ENCODE assay signal across 11 cellular contexts in the genomic region with DNA sequence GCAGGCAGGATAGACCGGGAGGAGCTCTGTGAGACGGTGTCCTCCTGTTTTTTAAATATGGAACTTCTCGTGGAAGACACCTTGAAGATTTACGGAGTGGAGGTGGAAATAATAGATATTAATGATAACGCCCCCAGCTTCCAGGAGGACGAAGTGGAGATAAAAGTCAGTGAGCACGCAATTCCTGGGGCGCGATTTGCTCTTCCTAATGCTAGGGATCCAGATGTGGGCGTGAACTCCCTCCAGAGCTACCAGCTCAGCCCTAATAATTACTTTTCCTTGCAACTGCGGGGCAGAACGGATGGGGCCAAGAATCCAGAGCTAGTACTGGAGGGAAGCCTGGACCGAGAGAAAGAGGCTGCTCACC. TPM values are rescaled to one million over a fixed set of nuclear protein-coding genes. Genes with fewer than 3 reads are reported as not detected.
DNase-seq lines count a peak whose midpoint lies in the region; ATAC-seq and TF ChIP-seq lines count a peak whose summit lies in the region.
"Had no signal": no experiment of that assay in that cellular context is flagged by ENCODE, and none has a peak within 500 bp of the region (broad histone marks: within the 10 kb centered on the region; RNA-seq: fewer than 3 reads in every experiment).

No MANE protein-coding gene starts in this region.

- peak overlapping the region in 1 of 5 donors; percentile 5 for H3K9ac ChIP-seq in subcutaneous abdominal adipose tissue (ENCODE audit: low read length in 5 of 5)

- TF ChIP-seq POLR2A in tibial nerve (IDR thresholded peaks at IDR 0.05): no peak

- no peak overlapping the region for H3K27ac ChIP-seq in iPS DF 6.9 (ENCODE audit: low read length)
- H3K27ac ChIP-seq in subcutaneous abdominal adipose tissue (ENCODE audit: low read depth, low read length): no peak overlapping the region
- no peak overlapping the region for H3K27ac ChIP-seq in tibial nerve
- H3K27ac ChIP-seq: SJSA1 had no signal

- H3K27ac Mint-ChIP-seq in activated naive CD4-positive, alpha-beta T cell treated with anti-CD3 and anti-CD28 coated beads, Interleukin-2, amount 10 ng/mL, durations not matched to agents 7 days and 5 days: peak overlapping the region; percentile 77
- peak overlapping the region in 1 of 2 donors; percentile 36 for H3K27ac Mint-ChIP-seq in activated naive CD4-positive, alpha-beta T cell treated with anti-CD3 and anti-CD28 coated beads, Interleukin-2, amount 50 U/mL, for 72 hours
- H3K27ac Mint-ChIP-seq in activated T-helper 17 cell treated with anti-CD3 and anti-CD28 coated beads, Interleukin-2, amount 50 U/mL, for 72 hours: no peak overlapping the region

- H3K4me3 ChIP-seq in iPS DF 6.9 (ENCODE audit: low read length) (peak overlapping the region; percentile 52; the same call in 1 of the 2 replicates), subcutaneous abdominal adipose tissue (ENCODE audit: low read depth in 1 of 5, low read length in 5 of 5) (peak overlapping the region; percentile 38 to 66 (median 58)), tibial nerve (peak overlapping the region in 2 of 4 donors; percentile 32 to 38)
- H3K4me3 ChIP-seq: SJSA1 had no signal

- peaks cover 16% of the 10 kb centered on the region for H3K4me1 Mint-ChIP-seq in activated naive CD4-positive, alpha-beta T cell treated with anti-CD3 and anti-CD28 coated beads, Interleukin-2, amount 10 ng/mL, durations not matched to agents 7 days and 5 days
- no peaks in the 10 kb centered on the region for H3K4me1 Mint-ChIP-seq in activated T-helper 17 cell treated with anti-CD3 and anti-CD28 coated beads, Interleukin-2, amount 50 U/mL, for 72 hours

- H3K27me3 Mint-ChIP-seq in activated naive CD4-positive, alpha-beta T cell treated with anti-CD3 and anti-CD28 coated beads, Interleukin-2, amount 10 ng/mL, durations not matched to agents 7 days and 5 days: peaks cover 70% of the 10 kb centered on the region
- peaks cover 63% of the 10 kb centered on the region for H3K27me3 Mint-ChIP-seq in activated T-helper 17 cell treated with anti-CD3 and anti-CD28 coated beads, Interleukin-2, amount 50 U/mL, for 72 hours

- H3K27me3 ChIP-seq in iPS DF 6.9 (ENCODE audit: control insufficient read depth, insufficient read depth, low read length) (no peaks in the 10 kb centered on the region), subcutaneous abdominal adipose tissue (ENCODE audit: control insufficient read depth in 5 of 5, insufficient read depth in 4 of 5, low read length in 5 of 5) (peaks cover 0 to 10% (median 6%) of the 10 kb centered on the region in 5 donors), tibial nerve (no peaks in the 10 kb centered on the region)
- H3K27me3 ChIP-seq: SJSA1 had no signal

- no peak for DNase-seq in activated naive CD4-positive, alpha-beta T cell treated with anti-CD3 and anti-CD28 coated beads, Interleukin-2, amount 10 ng/mL, durations not matched to agents 7 days and 5 days
- no peak for DNase-seq in activated naive CD4-positive, alpha-beta T cell treated with anti-CD3 and anti-CD28 coated beads, Interleukin-2, amount 50 U/mL, for 72 hours (ENCODE audit: low spot score in 2 of 2)
- DNase-seq in iPS DF 6.9 (ENCODE audit: low read depth, low spot score) (no peak), tibial nerve (ENCODE audit: low spot score in 2 of 2) (no peak), DMS53 (lab: John Stamatoyannopoulos, UW) (no peak), kidney tubule cell (ENCODE audit: low spot score) (no peak)
- DNase-seq: NCI-H1417 had no signal

- TF ChIP-seq CTCF in tibial nerve (IDR thresholded peaks at IDR 0.05): no peak

- peak overlapping the region; percentile 76 for H3K4me3 Mint-ChIP-seq in activated naive CD4-positive, alpha-beta T cell treated with anti-CD3 and anti-CD28 coated beads, Interleukin-2, amount 10 ng/mL, durations not matched to agents 7 days and 5 days
- H3K4me3 Mint-ChIP-seq in activated T-helper 17 cell treated with anti-CD3 and anti-CD28 coated beads, Interleukin-2, amount 50 U/mL, for 72 hours: peak overlapping the region; percentile 55

- H3K36me3 Mint-ChIP-seq in activated naive CD4-positive, alpha-beta T cell treated with anti-CD3 and anti-CD28 coated beads, Interleukin-2, amount 10 ng/mL, durations not matched to agents 7 days and 5 days: peaks cover 21% of the 10 kb centered on the region
- H3K36me3 Mint-ChIP-seq in activated naive CD4-positive, alpha-beta T cell treated with anti-CD3 and anti-CD28 coated beads, Interleukin-2, amount 50 U/mL, for 72 hours: peaks cover 52 to 70% of the 10 kb centered on the region in 2 donors
- H3K36me3 Mint-ChIP-seq in activated T-helper 17 cell treated with anti-CD3 and anti-CD28 coated beads, Interleukin-2, amount 50 U/mL, for 72 hours (ENCODE audit: low read depth): peaks cover 26% of the 10 kb centered on the region

- H3K36me3 ChIP-seq in iPS DF 6.9 (ENCODE audit: control insufficient read depth, insufficient read depth, low read length): no peaks in the 10 kb centered on the region
- H3K36me3 ChIP-seq in subcutaneous abdominal adipose tissue (ENCODE audit: control insufficient read depth in 5 of 5, insufficient read depth in 5 of 5, low read length in 5 of 5): no peaks in the 10 kb centered on the region
- H3K36me3 ChIP-seq in tibial nerve: peaks cover 0 to 39% (median 0%) of the 10 kb centered on the region in 3 donors
- H3K36me3 ChIP-seq: SJSA1 had no signal

- no peak for TF ChIP-seq EP300 in tibial nerve (IDR thresholded peaks at IDR 0.05)

- CTCF ChIA-PET in activated naive CD4-positive, alpha-beta T cell treated with anti-CD3 and anti-CD28 coated beads, Interleukin-2, amount 10 ng/mL, durations not matched to agents 7 days and 5 days (lab: Charles Lee): interaction anchor here (0.7 to 3.3 kb wide), 27 partner anchors 9 to 194 kb away, joined by 3 to 35 read pairs (median 4); a partner anchor contains a TSS

- no peak for ATAC-seq in activated naive CD4-positive, alpha-beta T cell treated with anti-CD3 and anti-CD28 coated beads, Interleukin-2, amount 50 U/mL, for 72 hours
- no peak for ATAC-seq in activated T-helper 17 cell treated with anti-CD3 and anti-CD28 coated beads, Interleukin-2, amount 50 U/mL, for 72 hours (replicated peaks)
- ATAC-seq: sciatic nerve had no signal

- H3K9me3 Mint-ChIP-seq in activated naive CD4-positive, alpha-beta T cell treated with anti-CD3 and anti-CD28 coated beads, Interleukin-2, amount 10 ng/mL, durations not matched to agents 7 days and 5 days: peaks cover 32% of the 10 kb centered on the region
- H3K9me3 Mint-ChIP-seq in activated naive CD4-positive, alpha-beta T cell treated with anti-CD3 and anti-CD28 coated beads, Interleukin-2, amount 50 U/mL, for 72 hours: peaks cover 25 to 33% of the 10 kb centered on the region in 2 donors
- H3K9me3 Mint-ChIP-seq in activated T-helper 17 cell treated with anti-CD3 and anti-CD28 coated beads, Interleukin-2, amount 50 U/mL, for 72 hours: no peaks in the 10 kb centered on the region

- H3K9me3 ChIP-seq in iPS DF 6.9 (ENCODE audit: control insufficient read depth, insufficient read depth, low read length) (no peaks in the 10 kb centered on the region), subcutaneous abdominal adipose tissue (ENCODE audit: control insufficient read depth in 5 of 5, low read length in 5 of 5) (peaks cover 43 to 78% (median 76%) of the 10 kb centered on the region in 5 donors), tibial nerve (peaks cover 0 to 100% (median 57%) of the 10 kb centered on the region in 4 donors)

- no CpG with 5 or more reads among the region's 13 CpGs for WGBS in iPS DF 6.9 (ENCODE audit: insufficient coverage, insufficient read length)
- 16 to 17% methylated on average over 13 of the region's 13 CpGs for WGBS in tibial nerve, 2 donors

- H3K4me1 ChIP-seq in iPS DF 6.9 (ENCODE audit: control insufficient read depth, insufficient read depth, low read length) (no peaks in the 10 kb centered on the region), subcutaneous abdominal adipose tissue (ENCODE audit: control insufficient read depth in 5 of 5, insufficient read depth in 5 of 5, low read length in 5 of 5) (peaks cover 0 to 34% (median 14%) of the 10 kb centered on the region in 5 donors), tibial nerve (peaks cover 0 to 20% (median 0%) of the 10 kb centered on the region in 4 donors)
- H3K4me1 ChIP-seq: SJSA1 had no signal

RNA-seq across cellular contexts. Expression of a gene that starts 0.6 kb away (rescaled TPM):
- under 1 TPM; 0.09 to 0.14 TPM for total RNA-seq in activated naive CD4-positive, alpha-beta T cell treated with anti-CD3 and anti-CD28 coated beads, Interleukin-2, amount 50 U/mL, for 72 hours
- total RNA-seq in activated T-helper 17 cell treated with anti-CD3 and anti-CD28 coated beads, Interleukin-2, amount 50 U/mL, for 72 hours: under 1 TPM in 1 of 2 donors, not detected in 1; 0.09 TPM
- total RNA-seq in tibial nerve: 1 to 10 TPM; 8.3 to 9.3 (median 8.9) TPM

RNA-seq across cellular contexts. Expression of a gene that starts 4.0 kb away (rescaled TPM):
- total RNA-seq in activated naive CD4-positive, alpha-beta T cell treated with anti-CD3 and anti-CD28 coated beads, Interleukin-2, amount 50 U/mL, for 72 hours: under 1 TPM in 1 of 2 donors, not detected in 1; 0.08 TPM
- under 1 TPM in 1 of 2 donors, not detected in 1; 0.11 TPM for total RNA-seq in activated T-helper 17 cell treated with anti-CD3 and anti-CD28 coated beads, Interleukin-2, amount 50 U/mL, for 72 hours
- total RNA-seq in tibial nerve: 10 to 100 TPM; 14.6 to 19.2 (median 18.0) TPM

RNA-seq across cellular contexts. Expression of a gene that starts 8.7 kb away (rescaled TPM):
- total RNA-seq in activated naive CD4-positive, alpha-beta T cell treated with anti-CD3 and anti-CD28 coated beads, Interleukin-2, amount 50 U/mL, for 72 hours: not detected
- under 1 TPM; 0.06 to 0.08 TPM for total RNA-seq in activated T-helper 17 cell treated with anti-CD3 and anti-CD28 coated beads, Interleukin-2, amount 50 U/mL, for 72 hours
- 10 to 100 TPM in 2 of 4 donors, 1 to 10 TPM in 2; 7.6 to 15.0 (median 10.6) TPM for total RNA-seq in tibial nerve

RNA-seq across cellular contexts. Expression of a gene that starts 8.8 kb away (rescaled TPM):
- under 1 TPM; 0.10 to 0.16 TPM for total RNA-seq in activated naive CD4-positive, alpha-beta T cell treated with anti-CD3 and anti-CD28 coated beads, Interleukin-2, amount 50 U/mL, for 72 hours
- not detected for total RNA-seq in activated T-helper 17 cell treated with anti-CD3 and anti-CD28 coated beads, Interleukin-2, amount 50 U/mL, for 72 hours
- 10 to 100 TPM in 2 of 4 donors, 1 to 10 TPM in 2; 7.9 to 19.8 (median 10.1) TPM for total RNA-seq in tibial nerve

RNA-seq across cellular contexts. Expression of a gene that starts 13.7 kb away (rescaled TPM):
- under 1 TPM in 1 of 2 donors, not detected in 1; 0.08 TPM for total RNA-seq in activated naive CD4-positive, alpha-beta T cell treated with anti-CD3 and anti-CD28 coated beads, Interleukin-2, amount 50 U/mL, for 72 hours
- total RNA-seq in activated T-helper 17 cell treated with anti-CD3 and anti-CD28 coated beads, Interleukin-2, amount 50 U/mL, for 72 hours: under 1 TPM in 1 of 2 donors, not detected in 1; 0.08 TPM
- 10 to 100 TPM in 3 of 4 donors, 1 to 10 TPM in 1; 9.2 to 16.8 (median 13.9) TPM for total RNA-seq in tibial nerve

Comparison
In these comparisons a context has a peak if more than half of its experiments do, and no peak if none do; other contexts are left out.
1. RNA of a gene that starts 0.6 kb away (total RNA-seq): 8.3 to 9.3 TPM in tibial nerve; 0.09 to 0.14 TPM in activated naive CD4-positive, alpha-beta T cell treated with anti-CD3 and anti-CD28 coated beads, Interleukin-2, amount 50 U/mL, for 72 hours and 0.09 TPM in activated T-helper 17 cell treated with anti-CD3 and anti-CD28 coated beads, Interleukin-2, amount 50 U/mL, for 72 hours; every median in the first group is over 4 times any median in the second.
2. RNA of a gene that starts 4.0 kb away (total RNA-seq): 14.6 to 19.2 TPM in tibial nerve; 0.11 TPM in activated T-helper 17 cell treated with anti-CD3 and anti-CD28 coated beads, Interleukin-2, amount 50 U/mL, for 72 hours and 0.08 TPM in activated naive CD4-positive, alpha-beta T cell treated with anti-CD3 and anti-CD28 coated beads, Interleukin-2, amount 50 U/mL, for 72 hours; every median in the first group is over 10 times any median in the second.
3. RNA of a gene that starts 8.7 kb away (total RNA-seq): 7.6 to 15.0 TPM in tibial nerve; 0.06 to 0.08 TPM in activated T-helper 17 cell treated with anti-CD3 and anti-CD28 coated beads, Interleukin-2, amount 50 U/mL, for 72 hours and not detected in activated naive CD4-positive, alpha-beta T cell treated with anti-CD3 and anti-CD28 coated beads, Interleukin-2, amount 50 U/mL, for 72 hours; every median in the first group is over 4 times any median in the second.